9 cellular contexts compared by ENCODE assay signal in the genomic region with DNA sequence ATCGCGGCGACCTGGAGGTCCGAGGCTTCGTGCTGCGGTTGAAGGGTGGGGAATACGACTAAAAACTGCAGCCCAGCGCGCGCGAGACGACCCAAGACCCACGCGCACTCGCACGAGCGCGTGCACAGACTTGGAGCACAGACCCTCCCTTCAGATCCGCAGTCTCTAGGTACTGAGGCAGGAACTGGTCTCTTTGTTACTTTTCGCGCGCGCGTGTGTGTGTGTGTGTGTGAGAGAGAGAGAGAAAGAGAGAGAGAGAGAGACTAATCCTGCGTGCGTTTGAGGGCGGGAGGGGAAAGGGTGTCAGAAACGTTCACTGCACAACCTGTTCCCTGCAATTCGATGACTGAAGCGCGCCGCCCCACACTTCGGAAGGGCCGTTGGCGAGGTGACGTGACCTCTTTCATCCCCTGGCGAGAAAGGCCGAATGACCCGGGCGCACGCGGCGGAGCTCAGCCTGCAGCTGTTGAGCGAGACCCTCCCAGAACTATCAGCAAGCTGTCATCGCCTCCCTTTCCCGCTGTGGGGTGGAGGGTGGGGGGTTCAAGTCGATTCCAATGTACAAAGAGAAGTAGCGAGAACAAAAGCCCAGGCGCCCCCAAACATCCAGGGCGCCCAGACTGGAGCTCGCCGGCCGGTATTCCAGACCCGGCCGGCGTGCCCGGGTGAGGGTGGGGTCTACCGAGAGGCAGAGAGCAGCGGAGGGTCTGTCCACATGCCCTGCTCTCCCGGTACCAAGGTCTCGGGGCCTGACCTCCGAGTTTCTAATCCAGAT. TPM values are rescaled to one million over a fixed set of nuclear protein-coding genes. Genes with fewer than 3 reads are reported as not detected.
DNase-seq lines count a peak whose midpoint lies in the region; ATAC-seq and TF ChIP-seq lines count a peak whose summit lies in the region.
"Had no signal": no experiment of that assay in that cellular context is flagged by ENCODE, and none has a peak within 500 bp of the region (broad histone marks: within the 10 kb centered on the region; RNA-seq: fewer than 3 reads in every experiment).

No MANE protein-coding gene starts in this region.

- H3K27me3 Mint-ChIP-seq in endodermal cell (ENCODE audit: insufficient read depth), result peaks cover 61% of the 10 kb centered on the region

- no peak overlapping the region for H3K9ac ChIP-seq in endodermal cell (ENCODE audit: extremely low read depth, low read length, poor library complexity, severe bottlenecking)
- H3K9ac ChIP-seq in skeletal muscle tissue (ENCODE audit: low read depth in 1 of 3, low read length in 3 of 3), result peak overlapping the region; percentile 10 to 32 (median 25)

- H3K4me3 Mint-ChIP-seq in endodermal cell, result peak overlapping the region; percentile 85

- H3K4me1 ChIP-seq in endodermal cell (ENCODE audit: control insufficient read depth, insufficient read depth, low read length) (peaks cover 3% of the 10 kb centered on the region), skeletal muscle tissue (ENCODE audit: control insufficient read depth in 3 of 3, insufficient read depth in 3 of 3, low read length in 3 of 3) (peaks cover 35 to 48% (median 43%) of the 10 kb centered on the region in 3 donors)

- peaks cover 51% of the 10 kb centered on the region for H3K27me3 ChIP-seq in endodermal cell (ENCODE audit: control insufficient read depth, insufficient read depth, low read length, poor library complexity, severe bottlenecking)
- H3K27me3 ChIP-seq in skeletal muscle tissue (ENCODE audit: control insufficient read depth in 3 of 3, insufficient read depth in 3 of 3, low read length in 3 of 3), result peaks cover 68 to 75% (median 71%) of the 10 kb centered on the region in 3 donors

- H3K9me3 ChIP-seq in endodermal cell (ENCODE audit: control insufficient read depth, low read length) (no peaks in the 10 kb centered on the region), skeletal muscle tissue (ENCODE audit: control insufficient read depth in 3 of 3, low read length in 3 of 3) (no peaks in the 10 kb centered on the region)

- DNase-seq in stimulated activated CD4-positive, alpha-beta T cell treated with anti-CD3 and anti-CD28 coated beads, Interleukin-15, amount 100 ng/mL, for 24 hours, result peak; percentile 37
- DNase-seq in stimulated activated CD4-positive, alpha-beta T cell treated with anti-CD3 and anti-CD28 coated beads, Interleukin-12 subunit alpha, Interleukin-12 subunit beta, amount 100 ng/mL, for 4 hours, result no peak
- DNase-seq in T-helper 2 cell, result peak in 3 of 5 experiments; percentile 29 to 58 (median 40)
- peak; percentile 83 for DNase-seq in endodermal cell
- DNase-seq in NOMO-1 treated with dmso at 0.1 percent for 144 hours (lab: John Stamatoyannopoulos, UW; ENCODE audit: unreplicated experiment), result no peak
- no peak for DNase-seq in GM19240 (ENCODE audit: insufficient read length, low spot score)

- peaks cover 13% of the 10 kb centered on the region for H3K36me3 Mint-ChIP-seq in endodermal cell (ENCODE audit: low read depth)

- peak overlapping the region; percentile 99 for H3K27ac ChIP-seq in endodermal cell (ENCODE audit: low read depth, low read length)
- no peak overlapping the region for H3K27ac ChIP-seq in skeletal muscle tissue (ENCODE audit: low read depth, low read length)

- H3K4me1 Mint-ChIP-seq in endodermal cell, result peaks cover 25% of the 10 kb centered on the region

- 0 to 2% methylated on average over 24 to 62 of the region's 62 CpGs for WGBS in endodermal cell (ENCODE audit: insufficient coverage in 1 of 2, insufficient read length in 1 of 2), 2 experiments

- peak overlapping the region; percentile 56 for H3K27ac Mint-ChIP-seq in endodermal cell

- no peak for ATAC-seq in HG03565 (IDR thresholded peaks at IDR 0.05; ENCODE audit: unreplicated experiment)

- no peaks in the 10 kb centered on the region for H3K9me3 Mint-ChIP-seq in endodermal cell

- H3K4me3 ChIP-seq in endodermal cell (ENCODE audit: low read length), result peak overlapping the region; percentile 73
- H3K4me3 ChIP-seq in skeletal muscle tissue (ENCODE audit: low read length in 3 of 3), result peak overlapping the region; percentile 34 to 68 (median 52)

- TF ChIP-seq CTCF in endodermal cell (conservative IDR thresholded peaks at IDR 0.05), result no peak

- H3K36me3 ChIP-seq in endodermal cell (ENCODE audit: control insufficient read depth, insufficient read depth, low read length) (peaks cover 13% of the 10 kb centered on the region), skeletal muscle tissue (ENCODE audit: control insufficient read depth in 3 of 3, insufficient read depth in 3 of 3, low read length in 3 of 3) (no peaks in the 10 kb centered on the region)

RNA-seq across cellular contexts. Expression of a gene that starts 1.5 kb away (rescaled TPM):
- total RNA-seq in endodermal cell (100 to 1,000 TPM; 253 to 304 TPM), skeletal muscle tissue (104 TPM)
- 836 TPM for polyA plus RNA-seq in endodermal cell (2013, experiment 1 of 2)
- 726 TPM for polyA plus RNA-seq in endodermal cell (2013, experiment 2 of 2)
- total RNA-seq: activated CD8-positive, alpha-beta memory T cell treated with anti-CD3 and anti-CD28 coated beads for 36 hours had no signal

RNA-seq across cellular contexts. Expression of a gene that starts 29.8 kb away (rescaled TPM):
- total RNA-seq in endodermal cell (10 to 100 TPM; 16.0 to 21.5 TPM), skeletal muscle tissue (16.7 TPM)
- polyA plus RNA-seq in endodermal cell (2013, experiment 1 of 2), result 18.5 TPM
- polyA plus RNA-seq in endodermal cell (2013, experiment 2 of 2), result 18.2 TPM

Comparison
In these comparisons a context has a peak if more than half of its experiments do, and no peak if none do; other contexts are left out.
1. DNase-seq: peak in stimulated activated CD4-positive, alpha-beta T cell treated with anti-CD3 and anti-CD28 coated beads, Interleukin-15, amount 100 ng/mL, for 24 hours (single experiment), T-helper 2 cell (3 of 5) and endodermal cell (single experiment); none in stimulated activated CD4-positive, alpha-beta T cell treated with anti-CD3 and anti-CD28 coated beads, Interleukin-12 subunit alpha, Interleukin-12 subunit beta, amount 100 ng/mL, for 4 hours (single experiment), NOMO-1 treated with dmso at 0.1 percent for 144 hours (single experiment) and GM19240 (single experiment).